In genomic region chr12:123120452-123121166, GRCh38 we compare ENCODE assay signal across 1 cellular context.
TF ChIP-seq lines count a peak whose summit lies in the region.

No MANE protein-coding gene starts in this region.

TF ChIP-seq in IMR-90, 13 proteins besides CTCF, POLR2A, EP300 and RAD21:
- TF ChIP-seq RFX5 (IDR thresholded peaks at IDR 0.05; ENCODE audit: low read depth, low read length) (no peak), USF2 (IDR thresholded peaks at IDR 0.05; ENCODE audit: low read depth, low read length) (no peak), CEBPB (IDR thresholded peaks at IDR 0.05; ENCODE audit: low read depth, low read length) (no peak), CHD1 (IDR thresholded peaks at IDR 0.05; ENCODE audit: low read depth, low read length) (no peak), BHLHE40 (IDR thresholded peaks at IDR 0.05; ENCODE audit: low read depth, low read length) (no peak), MXI1 (IDR thresholded peaks at IDR 0.05; ENCODE audit: borderline replicate concordance, low read depth, low read length) (no peak), SMC3 (IDR thresholded peaks at IDR 0.05; ENCODE audit: low read depth, low read length) (no peak), RCOR1 (IDR thresholded peaks at IDR 0.05; ENCODE audit: insufficient replicate concordance, low read length) (no peak), FOS (IDR thresholded peaks at IDR 0.05; ENCODE audit: low read depth, low read length) (no peak), MAZ (IDR thresholded peaks at IDR 0.05; ENCODE audit: borderline replicate concordance, low read depth, low read length) (no peak)
TF ChIP-seq in IMR-90: peak in this region for 0.
